10 cellular contexts compared by ENCODE assay signal in the genomic region with DNA sequence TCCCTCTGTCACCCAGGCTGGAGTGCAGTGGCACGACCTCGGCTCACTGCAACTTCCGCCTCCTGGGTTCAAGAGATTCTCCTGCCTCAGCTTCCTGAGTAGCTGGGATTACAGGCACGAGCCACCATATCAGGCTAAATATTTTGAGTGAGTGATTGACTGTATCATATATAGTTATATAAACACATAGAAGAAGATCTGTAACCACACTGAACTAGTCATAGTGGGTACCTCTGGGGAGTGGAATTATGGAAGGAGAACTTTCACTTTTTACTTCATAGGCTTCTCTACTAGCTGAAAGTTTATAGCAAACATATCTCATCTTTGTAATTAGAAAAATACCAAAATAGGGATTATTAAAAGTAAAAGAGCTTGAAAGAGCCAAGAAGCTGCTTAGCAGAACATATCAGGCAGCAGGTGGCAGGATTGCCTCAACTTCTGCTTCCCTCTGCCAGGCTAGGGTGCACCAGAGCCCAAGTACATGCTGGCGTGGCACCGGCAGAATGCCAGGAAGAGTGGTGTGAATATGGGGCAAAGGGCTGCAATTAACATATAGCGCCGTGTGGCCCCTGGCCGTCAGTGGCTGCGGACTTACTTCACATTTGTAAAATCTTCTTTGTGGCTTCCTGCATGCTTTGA. TPM values are rescaled to one million over a fixed set of nuclear protein-coding genes. Genes with fewer than 3 reads are reported as not detected.
DNase-seq lines count a peak whose midpoint lies in the region; ATAC-seq, FAIRE-seq and TF ChIP-seq lines count a peak whose summit lies in the region.
"Had no signal": no experiment of that assay in that cellular context is flagged by ENCODE, and none has a peak within 500 bp of the region (broad histone marks: within the 10 kb centered on the region; RNA-seq: fewer than 3 reads in every experiment).

No MANE protein-coding gene starts in this region.

- TF ChIP-seq EP300 in A549 (IDR thresholded peaks at IDR 0.05) = no peak

- WGBS in A549 (ENCODE audit: missing lambda C conversion rate) = 25% methylated on average over 10 of the region's 10 CpGs

- POLR2A ChIA-PET in A549 (lab: Yijun Ruan, JAX) (no interaction called here), PC-3 (lab: Charles Lee; ENCODE audit: unreplicated experiment) (no interaction called here)

- no peak for TF ChIP-seq POLR2A in A549 (IDR thresholded peaks at IDR 0.05; ENCODE audit: low read length)

- no peaks in the 10 kb centered on the region for H3K9me3 ChIP-seq in A549
- no peaks in the 10 kb centered on the region for H3K9me3 ChIP-seq in PC-3 (ENCODE audit: low read length)

- H3K27me3 ChIP-seq in PC-3 (ENCODE audit: low read length) = no peaks in the 10 kb centered on the region

- H3K4me3 ChIP-seq in A549 (no peak overlapping the region), PC-3 (ENCODE audit: low read length) (no peak overlapping the region)

- intact Hi-C loops in PC-3 (cut with micrococcal nuclease) = loop anchor here (1.0 to 10.0 kb wide), 2 partner anchors 86 to 316 kb away; no protein-coding TSS in a partner anchor

- no TSS peak for BruUV-seq in PC-3 (replicated peaks; lab: Mats Ljungman, UMichigan)

- H3K9ac ChIP-seq in PC-3 (ENCODE audit: low read length) = no peak overlapping the region

- peak in 1 of 2 experiments; percentile 27; a peak in 1 of 5 replicates for TF ChIP-seq RAD21 in A549 (conservative IDR thresholded peaks at IDR 0.05 in 1 of 2, IDR thresholded peaks at IDR 0.05 in 1 of 2)

- ATAC-seq in A549 = peak in 1 of 2 experiments; percentile 62; a peak in 2 of 6 replicates
- ATAC-seq in PC-3 = peak; percentile 81
- ATAC-seq in activated naive CD4-positive, alpha-beta T cell treated with anti-CD3 and anti-CD28 coated beads, Interleukin-2, amount 50 U/mL, for 72 hours = peak; percentile 80 to 82
- ATAC-seq in HG02588 (IDR thresholded peaks at IDR 0.05; ENCODE audit: unreplicated experiment) = no peak
- no peak for ATAC-seq in HG02885 (IDR thresholded peaks at IDR 0.05; ENCODE audit: poor library complexity, unreplicated experiment)

- H3K9me3 Mint-ChIP-seq in activated naive CD4-positive, alpha-beta T cell treated with anti-CD3 and anti-CD28 coated beads, Interleukin-2, amount 50 U/mL, for 72 hours = no peaks in the 10 kb centered on the region
- H3K9me3 Mint-ChIP-seq: dendritic cell treated with granulocyte-macrophage colony-stimulating factor and Interleukin-4, amounts not matched to agents 40 ng/mL and 50 ng/mL, for 4 days had no signal

- H3K79me2 ChIP-seq in PC-3 (ENCODE audit: low read length) = no peaks in the 10 kb centered on the region

- DNase-seq in A549 (ENCODE audit: low read depth in 1 of 2, low spot score in 1 of 2) (peak in 1 of 2 experiments; percentile 32), GM18507 (ENCODE audit: extremely low spot score, insufficient read length, low read depth) (no peak), PC-3 (peak; percentile 57), iPS-NIHi11 (ENCODE audit: low spot score) (peak; percentile 13)
- DNase-seq in activated naive CD4-positive, alpha-beta T cell treated with anti-CD3 and anti-CD28 coated beads, Interleukin-2, amount 50 U/mL, for 72 hours (ENCODE audit: low spot score in 2 of 2) = peak in 1 of 2 donors; percentile 65
- peak; percentile 20 to 66 (median 43) for DNase-seq in stimulated activated naive CD4-positive, alpha-beta T cell (lab: John Stamatoyannopoulos, UW)

- no peaks in the 10 kb centered on the region for H3K36me3 ChIP-seq in PC-3 (ENCODE audit: low read depth, low read length)

- H2AFZ ChIP-seq in PC-3 (ENCODE audit: low read length) = peak overlapping the region; percentile 52; the same call in 1 of the 2 replicates

- TF ChIP-seq CTCF in A549 (IDR thresholded peaks at IDR 0.05) (peak; percentile 14; the same call in 1 of the 3 replicates), PC-3 (conservative IDR thresholded peaks at IDR 0.05; ENCODE audit: low read depth, low read length) (peak; percentile 62)

- H3K4me2 ChIP-seq in A549 (no peak overlapping the region), PC-3 (ENCODE audit: low read length) (peak overlapping the region; percentile 11)

- H4K20me1 ChIP-seq in PC-3 (ENCODE audit: low read length) = no peaks in the 10 kb centered on the region

- H3K27ac ChIP-seq in A549 (no peak overlapping the region), PC-3 (ENCODE audit: low read length) (peak overlapping the region; percentile 60; the same call in 1 of the 2 replicates)

- no peaks in the 10 kb centered on the region for H3K9me2 ChIP-seq in PC-3 (replicated peaks; ENCODE audit: low read length)

- H3K4me1 ChIP-seq in A549 (no peaks in the 10 kb centered on the region), PC-3 (ENCODE audit: insufficient read depth, low read length) (peaks cover 26% of the 10 kb centered on the region)

- H3F3A ChIP-seq in PC-3 (ENCODE audit: low read length, unreplicated experiment) = no peaks in the 10 kb centered on the region

- peak overlapping the region in 1 of 2 donors; percentile 81 for H3K27ac Mint-ChIP-seq in activated naive CD4-positive, alpha-beta T cell treated with anti-CD3 and anti-CD28 coated beads, Interleukin-2, amount 50 U/mL, for 72 hours
- H3K27ac Mint-ChIP-seq: dendritic cell treated with granulocyte-macrophage colony-stimulating factor and Interleukin-4, amounts not matched to agents 40 ng/mL and 50 ng/mL, for 4 days had no signal

- CTCF ChIA-PET in A549 (lab: Yijun Ruan, JAX) (interaction anchor here (0.9 to 3.1 kb wide), 5 partner anchors 9 to 100 kb away, joined by 3 to 18 read pairs (median 4); no protein-coding TSS in a partner anchor), PC-3 (lab: Charles Lee) (interaction anchor here (0.7 to 1.7 kb wide), 2 partner anchors 86 to 211 kb away, joined by 3 to 12 read pairs; no protein-coding TSS in a partner anchor)

- FAIRE-seq in A549 (lab: Jason Lieb, UNC) = no peak
- peak; percentile 78 for FAIRE-seq in GM18507 (lab: Jason Lieb, UNC)

- H3K36me3 Mint-ChIP-seq in activated naive CD4-positive, alpha-beta T cell treated with anti-CD3 and anti-CD28 coated beads, Interleukin-2, amount 50 U/mL, for 72 hours = peaks cover 0 to 16% of the 10 kb centered on the region in 2 donors

TF ChIP-seq in A549, 52 proteins besides CTCF, POLR2A, EP300 and RAD21:
- TF ChIP-seq ZSCAN20 (CRISPR knock-in tag; IDR thresholded peaks at IDR 0.05) (no peak), SMC3 (IDR thresholded peaks at IDR 0.05) (0 out of 3 replicates have a peak, but pooled peaks have one; percentile 10), MYC (IDR thresholded peaks at IDR 0.05; ENCODE audit: borderline replicate concordance, low read length) (no peak), TP53 (CRISPR knock-in tag; IDR thresholded peaks at IDR 0.05) (no peak), EHF (CRISPR knock-in tag; IDR thresholded peaks at IDR 0.05) (no peak), MAZ (IDR thresholded peaks at IDR 0.05; ENCODE audit: borderline replicate concordance, low read depth, low read length) (no peak)
- TF ChIP-seq, protein P1, sequence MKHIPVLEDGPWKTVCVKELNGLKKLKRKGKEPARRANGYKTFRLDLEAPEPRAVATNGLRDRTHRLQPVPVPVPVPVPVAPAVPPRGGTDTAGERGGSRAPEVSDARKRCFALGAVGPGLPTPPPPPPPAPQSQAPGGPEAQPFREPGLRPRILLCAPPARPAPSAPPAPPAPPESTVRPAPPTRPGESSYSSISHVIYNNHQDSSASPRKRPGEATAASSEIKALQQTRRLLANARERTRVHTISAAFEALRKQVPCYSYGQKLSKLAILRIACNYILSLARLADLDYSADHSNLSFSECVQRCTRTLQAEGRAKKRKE (CRISPR knock-in tag; IDR thresholded peaks at IDR 0.05; ENCODE audit: low read depth) = no peak

RNA-seq across cellular contexts. Expression of a gene that starts 39.5 kb away (rescaled TPM):
- polyA plus RNA-seq in A549 (2011; rRNA removed) (not detected in 2 replicates), A549 (2017; fragmentation: RNase III; extraction: RNeasy Plus Mini Kit Qiagen cat#74134 plus additional on column Dnase treatment) (not detected in 3 replicates)
- polyA plus RNA-seq in A549 (2012; cell fraction: cytosol; rRNA removed) = not detected in 2 replicates
- not detected in 2 replicates for polyA plus RNA-seq in A549 (2012; cell fraction: nucleus; rRNA removed)
- not detected in 2 replicates for polyA minus RNA-seq in A549 (2011; rRNA and poly(A)+ RNA removed)
- not detected in 2 replicates for total RNA-seq in PC-3 (2014; rRNA removed)
- total RNA-seq in activated naive CD4-positive, alpha-beta T cell treated with anti-CD3 and anti-CD28 coated beads, Interleukin-2, amount 50 U/mL, for 72 hours = 100 to 1,000 TPM in 1 of 2 donors, 10 to 100 TPM in 1; 80.0 to 134 TPM
- total RNA-seq: temporal lobe had no signal

Comparison
In these comparisons a context has a peak if more than half of its experiments do, and no peak if none do; other contexts are left out.
1. ATAC-seq: peak in PC-3 (single experiment) and activated naive CD4-positive, alpha-beta T cell treated with anti-CD3 and anti-CD28 coated beads, Interleukin-2, amount 50 U/mL, for 72 hours (2 of 2); none in HG02588 (single experiment) and HG02885 (single experiment).
2. RNA of a gene that starts 39.5 kb away (total RNA-seq): 80.0 to 134 TPM in activated naive CD4-positive, alpha-beta T cell treated with anti-CD3 and anti-CD28 coated beads, Interleukin-2, amount 50 U/mL, for 72 hours; not detected in PC-3; every median in the first group is over 10 times any median in the second.